1 cellular context compared by ENCODE assay signal in genomic region chr10:5888843-5889623, GRCh38.
TF ChIP-seq lines count a peak whose summit lies in the region.

No MANE protein-coding gene starts in this region.

TF ChIP-seq in HepG2, 621 proteins besides CTCF, POLR2A, EP300 and RAD21 (continued from another document and continues in another):
- TF ChIP-seq ZSCAN5A (CRISPR knock-in tag; IDR thresholded peaks at IDR 0.05; ENCODE audit: borderline replicate concordance) (no peak), ZMYM4 (CRISPR knock-in tag; IDR thresholded peaks at IDR 0.05) (peak; percentile 44; the same call in 1 of the 2 replicates), ZBTB34 (CRISPR knock-in tag; IDR thresholded peaks at IDR 0.05) (no peak), ZFAT (CRISPR knock-in tag; conservative IDR thresholded peaks at IDR 0.05) (0 out of 2 replicates have a peak, but pooled peaks have one; percentile 41), MYPOP (CRISPR knock-in tag; IDR thresholded peaks at IDR 0.05) (peak; percentile 51; the same call in 1 of the 2 replicates), ZNF17 (CRISPR knock-in tag; IDR thresholded peaks at IDR 0.05) (no peak), ASH2L (IDR thresholded peaks at IDR 0.05; ENCODE audit: insufficient read length, low read depth, low read length) (peak; percentile 48), ZFP62 (CRISPR knock-in tag; IDR thresholded peaks at IDR 0.05) (no peak), HNRNPLL (IDR thresholded peaks at IDR 0.05; ENCODE audit: low read depth, low read length, poor library complexity, severe bottlenecking) (peak; percentile 35), ZNF33B (CRISPR knock-in tag; IDR thresholded peaks at IDR 0.05) (0 out of 2 replicates have a peak, but pooled peaks have one; percentile 13), TOE1 (CRISPR knock-in tag; IDR thresholded peaks at IDR 0.05) (no peak), MEIS2 (CRISPR knock-in tag; IDR thresholded peaks at IDR 0.05) (0 out of 2 replicates have a peak, but pooled peaks have one; percentile 24), PPARG (CRISPR knock-in tag; conservative IDR thresholded peaks at IDR 0.05) (no peak), MYNN (CRISPR knock-in tag; IDR thresholded peaks at IDR 0.05; ENCODE audit: low read depth) (no peak), CREM (IDR thresholded peaks at IDR 0.05) (no peak), CREM (CRISPR knock-in tag; IDR thresholded peaks at IDR 0.05) (no peak), ZBTB46 (CRISPR knock-in tag; IDR thresholded peaks at IDR 0.05; ENCODE audit: borderline replicate concordance) (0 out of 2 replicates have a peak, but pooled peaks have one; percentile 1), ZNF142 (CRISPR knock-in tag; IDR thresholded peaks at IDR 0.05) (0 out of 2 replicates have a peak, but pooled peaks have one; percentile 15), ZNF782 (CRISPR knock-in tag; IDR thresholded peaks at IDR 0.05; ENCODE audit: borderline replicate concordance) (no peak), NFKBIZ (CRISPR knock-in tag; IDR thresholded peaks at IDR 0.05) (0 out of 2 replicates have a peak, but pooled peaks have one; percentile 15), ZFYVE20 (CRISPR knock-in tag; IDR thresholded peaks at IDR 0.05; ENCODE audit: borderline replicate concordance, low read depth) (peak; percentile 72; the same call in 1 of the 2 replicates), EEA1 (CRISPR knock-in tag; IDR thresholded peaks at IDR 0.05; ENCODE audit: borderline replicate concordance) (no peak), ZNF468 (CRISPR knock-in tag; IDR thresholded peaks at IDR 0.05) (no peak), SAFB2 (CRISPR knock-in tag; IDR thresholded peaks at IDR 0.05; ENCODE audit: borderline replicate concordance, low read depth) (no peak), NFKB2 (CRISPR knock-in tag; IDR thresholded peaks at IDR 0.05; ENCODE audit: borderline replicate concordance) (no peak; the same call in 1 of the 2 replicates), ZNF275 (CRISPR knock-in tag; IDR thresholded peaks at IDR 0.05; ENCODE audit: borderline replicate concordance) (no peak), ZSCAN31 (CRISPR knock-in tag; IDR thresholded peaks at IDR 0.05; ENCODE audit: low read depth) (peak; percentile 48), ZNF143 (CRISPR knock-in tag; IDR thresholded peaks at IDR 0.05) (no peak), SATB2 (CRISPR knock-in tag; IDR thresholded peaks at IDR 0.05) (no peak), IKZF1 (IDR thresholded peaks at IDR 0.05) (no peak), DRAP1 (CRISPR knock-in tag; IDR thresholded peaks at IDR 0.05) (no peak), ZNF891 (CRISPR knock-in tag; IDR thresholded peaks at IDR 0.05) (0 out of 2 replicates have a peak, but pooled peaks have one; percentile 31), DMTF1 (CRISPR knock-in tag; IDR thresholded peaks at IDR 0.05) (no peak), DR1 (CRISPR knock-in tag; IDR thresholded peaks at IDR 0.05) (peak; percentile 41; the same call in 1 of the 2 replicates), ZNF839 (CRISPR knock-in tag; IDR thresholded peaks at IDR 0.05; ENCODE audit: borderline replicate concordance) (0 out of 2 replicates have a peak, but pooled peaks have one; percentile 28), POLR2AphosphoS5 (IDR thresholded peaks at IDR 0.05; ENCODE audit: low read depth, low read length) (peak; percentile 32; the same call in 1 of the 2 replicates), ZNF263 (CRISPR knock-in tag; IDR thresholded peaks at IDR 0.05) (peak; percentile 1; the same call in 1 of the 2 replicates), HMGXB4 (CRISPR knock-in tag; IDR thresholded peaks at IDR 0.05; ENCODE audit: borderline replicate concordance in 1 of 2, low read depth in 1 of 2) (peak in 1 of 2 experiments; percentile 25; a peak in 1 of 4 replicates), ZNF761 (CRISPR knock-in tag; conservative IDR thresholded peaks at IDR 0.05) (no peak), ZNF83 (CRISPR knock-in tag; IDR thresholded peaks at IDR 0.05; ENCODE audit: borderline replicate concordance) (no peak; the same call in 1 of the 2 replicates), NR2C2 (CRISPR knock-in tag; IDR thresholded peaks at IDR 0.05; ENCODE audit: borderline replicate concordance) (no peak), ZNF331 (CRISPR knock-in tag; IDR thresholded peaks at IDR 0.05) (0 out of 2 replicates have a peak, but pooled peaks have one; percentile 26)
